Comparison of ENCODE assay signal across 19 cellular contexts in genomic region chr15:69140306-69140705, GRCh38.
"Had no signal": no experiment of that assay in that cellular context is flagged by ENCODE, and none has a peak within 500 bp of the region (broad histone marks: within the 10 kb centered on the region; RNA-seq: fewer than 3 reads in every experiment).

No MANE protein-coding gene starts in this region.

- H3K27ac ChIP-seq: brain microvascular endothelial cell, esophagus muscularis mucosa, foreskin keratinocyte, left lung, psoas muscle, right lobe of liver, tibial artery had no signal

- H3K9me3 Mint-ChIP-seq: activated naive CD4-positive, alpha-beta T cell treated with anti-CD3 and anti-CD28 coated beads, Interleukin-2, amount 50 U/mL, for 24 hours; activated T-cell treated with anti-CD3 and anti-CD28 coated beads, Interleukin-2, amount 50 U/mL, for 24 hours; natural killer cell treated with Interleukin-12 subunit alpha and Interleukin-12 subunit beta and Interleukin-15 and Interleukin-18, amount 100 ng/mL, for 72 hours; stimulated activated effector memory CD8-positive, alpha-beta T cell treated with anti-CD3 and anti-CD28 coated beads, Interleukin-12 subunit alpha, Interleukin-12 subunit beta, amount 100 ng/mL, for 72 hours had no signal

- H3K9me3 ChIP-seq: left lung, psoas muscle, right lobe of liver, tibial artery had no signal

- H3K27me3 ChIP-seq: left lung, right lobe of liver had no signal

- H3K4me3 ChIP-seq: dorsolateral prefrontal cortex, esophagus muscularis mucosa, left lung, psoas muscle, right lobe of liver, tibial artery had no signal

- H3K36me3 Mint-ChIP-seq: activated CD8-positive, alpha-beta memory T cell treated with anti-CD3 and anti-CD28 coated beads, Interleukin-2, amount 10 ng/mL, durations not matched to agents 7 days and 5 days; activated naive CD4-positive, alpha-beta T cell treated with anti-CD3 and anti-CD28 coated beads, Interleukin-2, amount 50 U/mL, for 24 hours; natural killer cell treated with Interleukin-12 subunit alpha and Interleukin-12 subunit beta and Interleukin-15 and Interleukin-18, amount 100 ng/mL, for 72 hours; stimulated activated effector memory CD8-positive, alpha-beta T cell treated with anti-CD3 and anti-CD28 coated beads, Interleukin-12 subunit alpha, Interleukin-12 subunit beta, amount 100 ng/mL, for 72 hours had no signal

- H3K36me3 ChIP-seq: brain microvascular endothelial cell, esophagus muscularis mucosa, left lung, right lobe of liver, tibial artery had no signal

- H3K4me1 Mint-ChIP-seq: activated CD8-positive, alpha-beta memory T cell treated with anti-CD3 and anti-CD28 coated beads, Interleukin-2, amount 10 ng/mL, durations not matched to agents 7 days and 5 days; activated naive CD4-positive, alpha-beta T cell treated with anti-CD3 and anti-CD28 coated beads, Interleukin-2, amount 50 U/mL, for 24 hours; memory B cell; stimulated activated effector memory CD8-positive, alpha-beta T cell treated with anti-CD3 and anti-CD28 coated beads, Interleukin-12 subunit alpha, Interleukin-12 subunit beta, amount 100 ng/mL, for 72 hours had no signal

- H3K27ac Mint-ChIP-seq: activated CD8-positive, alpha-beta memory T cell treated with anti-CD3 and anti-CD28 coated beads, Interleukin-2, amount 10 ng/mL, durations not matched to agents 7 days and 5 days; activated naive CD4-positive, alpha-beta T cell treated with anti-CD3 and anti-CD28 coated beads, Interleukin-2, amount 50 U/mL, for 24 hours; activated T-cell treated with anti-CD3 and anti-CD28 coated beads, Interleukin-2, amount 50 U/mL, for 24 hours; memory B cell; natural killer cell treated with Interleukin-12 subunit alpha and Interleukin-12 subunit beta and Interleukin-15 and Interleukin-18, amount 100 ng/mL, for 72 hours; stimulated activated effector memory CD8-positive, alpha-beta T cell treated with anti-CD3 and anti-CD28 coated beads, Interleukin-12 subunit alpha, Interleukin-12 subunit beta, amount 100 ng/mL, for 72 hours had no signal

- H3K4me1 ChIP-seq: esophagus muscularis mucosa, foreskin keratinocyte, left lung, psoas muscle, right lobe of liver, tibial artery had no signal

- DNase-seq: activated CD4-positive, alpha-beta T cell treated with anti-CD3 and anti-CD28 coated beads, Interleukin-2, amount 50 U/mL, for 48 hours; activated CD4-positive, CD25-positive, alpha-beta regulatory T cell treated with anti-CD3 and anti-CD28 coated beads, Interleukin-2, amount 50 U/mL, for 72 hours; activated CD8-positive, alpha-beta memory T cell treated with anti-CD3 and anti-CD28 coated beads, Interleukin-2, amount 10 ng/mL, durations not matched to agents 7 days and 5 days; activated effector memory CD4-positive, alpha-beta T cell treated with Interleukin-2 at 50 U/mL for 16 hours; activated T-cell treated with anti-CD3 and anti-CD28 coated beads, Interleukin-2, amount 50 U/mL, for 24 hours; amniotic stem cell; brain microvascular endothelial cell; foreskin keratinocyte; left lung; occipital lobe; psoas muscle; right lobe of liver; tibial artery had no signal

- H3K4me3 Mint-ChIP-seq: activated CD8-positive, alpha-beta memory T cell treated with anti-CD3 and anti-CD28 coated beads, Interleukin-2, amount 10 ng/mL, durations not matched to agents 7 days and 5 days; activated naive CD4-positive, alpha-beta T cell treated with anti-CD3 and anti-CD28 coated beads, Interleukin-2, amount 50 U/mL, for 24 hours; activated T-cell treated with anti-CD3 and anti-CD28 coated beads, Interleukin-2, amount 50 U/mL, for 24 hours; memory B cell; natural killer cell treated with Interleukin-12 subunit alpha and Interleukin-12 subunit beta and Interleukin-15 and Interleukin-18, amount 100 ng/mL, for 72 hours; stimulated activated effector memory CD8-positive, alpha-beta T cell treated with anti-CD3 and anti-CD28 coated beads, Interleukin-12 subunit alpha, Interleukin-12 subunit beta, amount 100 ng/mL, for 72 hours had no signal
